Comparison of ENCODE assay signal across 13 cellular contexts in genomic region chr3:171256445-171257250, GRCh38.
DNase-seq lines count a peak whose midpoint lies in the region; ATAC-seq, FAIRE-seq and TF ChIP-seq lines count a peak whose summit lies in the region.
"Had no signal": no experiment of that assay in that cellular context is flagged by ENCODE, and none has a peak within 500 bp of the region (broad histone marks: within the 10 kb centered on the region; RNA-seq: fewer than 3 reads in every experiment).

No MANE protein-coding gene starts in this region.

- TF ChIP-seq RAD21 in GM12878 (IDR thresholded peaks at IDR 0.05; ENCODE audit: insufficient read depth, low read depth, low read length): no peak

- H3K9me3 ChIP-seq in heart left ventricle (no peaks in the 10 kb centered on the region), GM12878 (replicated peaks; ENCODE audit: control insufficient read depth, insufficient read depth, low read length) (no peaks in the 10 kb centered on the region; the same call in 1 of the 3 replicates)

- BruUV-seq in GM12878 (replicated peaks; lab: Mats Ljungman, UMichigan): no TSS peak

- H3K4me3 Mint-ChIP-seq in stimulated activated naive CD8-positive, alpha-beta T cell treated with anti-CD3 and anti-CD28 coated beads, Interleukin-15, amount 100 ng/mL, for 72 hours: peak overlapping the region; percentile 15 to 54

- peaks cover 94% of the 10 kb centered on the region for H3K79me2 ChIP-seq in GM12878 (ENCODE audit: control insufficient read depth, insufficient read depth, low read length)

- no peak overlapping the region for H2AFZ ChIP-seq in GM12878 (ENCODE audit: control insufficient read depth, low read depth, low read length)

- SMC1A ChIA-PET in GM12878 (lab: Charles Lee; ENCODE audit: uncharacterized antibody, unreplicated experiment): interaction anchor here (1.0 to 23.0 kb wide), 20 partner anchors 8 to 309 kb away, joined by 3 to 657 read pairs (median 6); no protein-coding TSS in a partner anchor

- peaks cover 97% of the 10 kb centered on the region for H3K4me1 Mint-ChIP-seq in stimulated activated naive CD8-positive, alpha-beta T cell treated with anti-CD3 and anti-CD28 coated beads, Interleukin-15, amount 100 ng/mL, for 72 hours

- H4K20me1 ChIP-seq in GM12878 (ENCODE audit: control insufficient read depth, insufficient read depth): no peaks in the 10 kb centered on the region

- H3K27ac ChIP-seq in heart left ventricle (peak overlapping the region in 7 of 12 donors; percentile 22 to 83 (median 49)), GM12878 (ENCODE audit: control insufficient read depth, insufficient read depth) (peak overlapping the region; percentile 87)

- peaks cover 0 to 48% (median 13%) of the 10 kb centered on the region in 12 donors for H3K4me1 ChIP-seq in heart left ventricle
- H3K4me1 ChIP-seq in GM12878 (ENCODE audit: control insufficient read depth, insufficient read depth, low read length): peaks cover 86% of the 10 kb centered on the region

- peak overlapping the region; percentile 36 for H3K9ac ChIP-seq in GM12878 (ENCODE audit: control insufficient read depth, insufficient read depth, low read length)

- H3K36me3 ChIP-seq in heart left ventricle (no peaks in the 10 kb centered on the region), GM12878 (ENCODE audit: control insufficient read depth in 2 of 2, insufficient read depth in 2 of 2, low read length in 1 of 2) (no peaks in the 10 kb centered on the region)

- TF ChIP-seq CTCF in heart left ventricle (IDR thresholded peaks at IDR 0.05) (no peak), GM12878 (IDR thresholded peaks at IDR 0.05 in 2 of 3, conservative IDR thresholded peaks at IDR 0.05 in 1 of 3; ENCODE audit: control insufficient read depth in 2 of 3, extremely low read depth in 1 of 3, insufficient read depth in 1 of 3, low read depth in 3 of 3, low read length in 3 of 3) (no peak)

- WGBS in heart left ventricle, 4 donors: 73 to 90% (median 86%) methylated on average over 4 of the region's 4 CpGs
- 23% methylated on average over 4 of the region's 4 CpGs for WGBS in GM12878 (ENCODE audit: insufficient coverage, insufficient replicate concordance, low lambda C conversion rate, missing lambda C conversion rate)

- TF ChIP-seq EP300 in GM12878 (IDR thresholded peaks at IDR 0.05; ENCODE audit: borderline replicate concordance in 1 of 2, control insufficient read depth in 1 of 2, low read depth in 2 of 2, low read length in 2 of 2): no peak

- no peak for ATAC-seq in heart left ventricle
- ATAC-seq in Right ventricle myocardium inferior: no peak
- peak; percentile 5 for ATAC-seq in HG03442 (IDR thresholded peaks at IDR 0.05; ENCODE audit: unreplicated experiment)
- ATAC-seq in GM12878: peak; percentile 19
- peak; percentile 38 for ATAC-seq in stimulated activated naive CD8-positive, alpha-beta T cell treated with anti-CD3 and anti-CD28 coated beads, Interleukin-15, amount 100 ng/mL, for 72 hours
- ATAC-seq in GM18511 (IDR thresholded peaks at IDR 0.05; ENCODE audit: unreplicated experiment): no peak

- peak overlapping the region; percentile 61 for H3K4me2 ChIP-seq in GM12878 (ENCODE audit: control insufficient read depth, insufficient read depth)

- peak overlapping the region; percentile 93 to 96 for H3K27ac Mint-ChIP-seq in stimulated activated naive CD8-positive, alpha-beta T cell treated with anti-CD3 and anti-CD28 coated beads, Interleukin-15, amount 100 ng/mL, for 72 hours

- no peaks in the 10 kb centered on the region for H3K27me3 Mint-ChIP-seq in stimulated activated naive CD8-positive, alpha-beta T cell treated with anti-CD3 and anti-CD28 coated beads, Interleukin-15, amount 100 ng/mL, for 72 hours

- DNase-seq in heart left ventricle: no peak
- no peak for DNase-seq in Right ventricle myocardium inferior (ENCODE audit: missing footprints)
- no peak for DNase-seq in GM12878 (ENCODE audit: low read depth, low spot score)
- no peak for DNase-seq in stimulated activated naive CD8-positive, alpha-beta T cell treated with anti-CD3 and anti-CD28 coated beads, Interleukin-15, amount 100 ng/mL, for 72 hours
- no peak for DNase-seq in mucosa of gallbladder (ENCODE audit: low spot score)
- DNase-seq in HTR-8/SVneo (ENCODE audit: insufficient read length, low spot score): no peak
- DNase-seq: activated CD8-positive, alpha-beta memory T cell treated with anti-CD3 and anti-CD28 coated beads, Interleukin-2, amount 50 U/mL, for 4 hours; AML-193; NCI-H2029; SHP77 treated with DMSO at 0.1 percent for 48 hours had no signal

- CTCF ChIA-PET in GM12878 (lab: Yijun Ruan, JAX): interaction anchor here (0.9 to 8.0 kb wide), 10 partner anchors 8 to 197 kb away, joined by 3 to 42 read pairs (median 4); no protein-coding TSS in a partner anchor

- H3K4me3 ChIP-seq in heart left ventricle (no peak overlapping the region), GM12878 (no peak overlapping the region)

- intact Hi-C loops in heart left ventricle (cut with DNase I) (loop anchor here in 1 of 10 donors (10.0 kb wide), 1 partner anchor 52 kb away; no protein-coding TSS in a partner anchor), Right ventricle myocardium inferior (cut with DNase I) (no loop called here), GM12878 (cut with micrococcal nuclease; ENCODE audit: unreplicated experiment) (loop anchor here (2.0 to 10.0 kb wide), 3 partner anchors 72 to 308 kb away; no protein-coding TSS in a partner anchor)

- in situ Hi-C loops in GM12878 (cut with MboI): no loop called here

- H3K9me3 Mint-ChIP-seq in stimulated activated naive CD8-positive, alpha-beta T cell treated with anti-CD3 and anti-CD28 coated beads, Interleukin-15, amount 100 ng/mL, for 72 hours: peaks cover 0 to 4% of the 10 kb centered on the region in 2 donors

- RAD21 ChIA-PET in GM12878 (lab: Charles Lee; ENCODE audit: unreplicated experiment): interaction anchor here (0.9 to 7.0 kb wide), 13 partner anchors 9 to 205 kb away, joined by 3 to 81 read pairs (median 14); no protein-coding TSS in a partner anchor

- TF ChIP-seq POLR2A in heart left ventricle (IDR thresholded peaks at IDR 0.05) (no peak), GM12878 (IDR thresholded peaks at IDR 0.05; ENCODE audit: low read depth, low read length) (no peak)

- no peaks in the 10 kb centered on the region for H3K27me3 ChIP-seq in heart left ventricle
- no peaks in the 10 kb centered on the region for H3K27me3 ChIP-seq in GM12878 (replicated peaks in 1 of 2; ENCODE audit: control insufficient read depth in 2 of 2, insufficient read depth in 2 of 2, low read length in 1 of 2)

- POLR2A ChIA-PET in GM12878 (lab: Charles Lee): interaction anchor here (0.6 to 4.3 kb wide), 8 partner anchors 8 to 93 kb away, joined by 3 to 37 read pairs (median 12); no protein-coding TSS in a partner anchor

- no peak for FAIRE-seq in GM12878 (lab: Jason Lieb, UNC)
- FAIRE-seq in HTR-8/SVneo (lab: Jason Lieb, UNC): no peak
- FAIRE-seq: H54 had no signal

TF ChIP-seq in GM12878, 131 proteins besides CTCF, POLR2A, EP300 and RAD21:
- TF ChIP-seq MAX (IDR thresholded peaks at IDR 0.05; ENCODE audit: low read depth, low read length): no peak
- no peak for TF ChIP-seq SIN3A (IDR thresholded peaks at IDR 0.05; ENCODE audit: low read depth, low read length)
- no peak for TF ChIP-seq TARDBP (IDR thresholded peaks at IDR 0.05; ENCODE audit: borderline replicate concordance)
- 0 out of 2 replicates have a peak, but pooled peaks have one; percentile 8 for TF ChIP-seq ATF2 (IDR thresholded peaks at IDR 0.05; ENCODE audit: low read length)
- 0 out of 2 replicates have a peak, but pooled peaks have one; percentile 4 for TF ChIP-seq EED (IDR thresholded peaks at IDR 0.05; ENCODE audit: low read depth)
- no peak for TF ChIP-seq HDGF (IDR thresholded peaks at IDR 0.05)
- no peak for TF ChIP-seq CEBPB (IDR thresholded peaks at IDR 0.05; ENCODE audit: borderline replicate concordance in 1 of 2, low read depth in 2 of 2, low read length in 2 of 2)

Comparison
In these comparisons a context has a peak if more than half of its experiments do, and no peak if none do; other contexts are left out.
1. ATAC-seq: peak in HG03442 (single experiment), GM12878 (single experiment) and stimulated activated naive CD8-positive, alpha-beta T cell treated with anti-CD3 and anti-CD28 coated beads, Interleukin-15, amount 100 ng/mL, for 72 hours (single experiment); none in heart left ventricle (0 of 4), Right ventricle myocardium inferior (single experiment) and GM18511 (single experiment).